Comparison of ENCODE assay signal across 30 cellular contexts in genomic region chr5:180640301-180640764, GRCh38. TPM values are rescaled to one million over a fixed set of nuclear protein-coding genes. Genes with fewer than 3 reads are reported as not detected.
DNase-seq lines count a peak whose midpoint lies in the region; ATAC-seq, FAIRE-seq and TF ChIP-seq lines count a peak whose summit lies in the region.
"Had no signal": no experiment of that assay in that cellular context is flagged by ENCODE, and none has a peak within 500 bp of the region (broad histone marks: within the 10 kb centered on the region; RNA-seq: fewer than 3 reads in every experiment).

No MANE protein-coding gene starts in this region.

- ATAC-seq in esophagus mucosa: peak; percentile 6
- ATAC-seq: activated CD4-positive, alpha-beta T cell treated with anti-CD3 and anti-CD28 coated beads for 36 hours; natural killer cell; T-helper 17 cell had no signal

- no peak for FAIRE-seq in GM12891 (lab: Jason Lieb, UNC)
- FAIRE-seq: GM18507 had no signal

- no peak for TF ChIP-seq POLR2A in GM12891 (IDR thresholded peaks at IDR 0.05; ENCODE audit: low read depth, low read length)

- peak; percentile 29 for DNase-seq in 8988T
- peak; percentile 10 for DNase-seq in GM12891 (ENCODE audit: insufficient read length, low spot score)
- DNase-seq in mesenteric fat pad (ENCODE audit: low spot score): peak; percentile 80
- no peak for DNase-seq in GM19240 (ENCODE audit: insufficient read length, low spot score)
- DNase-seq in middle frontal gyrus (ENCODE audit: extremely low spot score, low spot score): no peak
- DNase-seq in NCI-H1930 (lab: John Stamatoyannopoulos, UW): no peak
- no peak for DNase-seq in NCI-H526 (lab: John Stamatoyannopoulos, UW)
- DNase-seq: activated CD4-positive, alpha-beta T cell treated with anti-CD3 and anti-CD28 coated beads for 36 hours; activated naive CD4-positive, alpha-beta T cell treated with anti-CD3 and anti-CD28 coated beads, Interleukin-2, amount 10 ng/mL, durations not matched to agents 7 days and 5 days; activated T-cell treated with anti-CD3 and anti-CD28 coated beads, Interleukin-2, amount 50 U/mL, for 48 hours; C1 segment of cervical spinal cord; DMS79 treated with DMSO at 0.1 percent for 48 hours; esophagus squamous epithelium; foreskin melanocyte; HFFc6; midbrain; MV-4-11; natural killer cell; NCI-H146; retina; stimulated activated CD4-positive, alpha-beta T cell treated with anti-CD3 and anti-CD28 coated beads, Interleukin-4, amount 100 ng/mL, for 24 hours; T-helper 17 cell had no signal

TF ChIP-seq in GM12891, 5 proteins besides CTCF, POLR2A, EP300 and RAD21:
- TF ChIP-seq PAX5 (IDR thresholded peaks at IDR 0.05; ENCODE audit: insufficient read depth, low read length, severe bottlenecking) (no peak), TAF1 (IDR thresholded peaks at IDR 0.05; ENCODE audit: low read depth, low read length) (no peak), POLR2AphosphoS5 (IDR thresholded peaks at IDR 0.05; ENCODE audit: low read depth, low read length) (no peak), SPI1 (IDR thresholded peaks at IDR 0.05; ENCODE audit: low read depth, low read length) (no peak), POU2F2 (IDR thresholded peaks at IDR 0.05; ENCODE audit: low read depth, low read length) (no peak)

RNA-seq across cellular contexts. Expression of gene FLT4, which starts 9.1 kb away (rescaled TPM):
- 0.10 TPM for polyA plus RNA-seq in GM12891 (2012; ENCODE audit: low read depth, missing spikeins)
- total RNA-seq in esophagus mucosa (1.9 TPM), mesenteric fat pad (26.8 TPM)
- total RNA-seq: Caco-2, HFFc6, OCI-LY7 had no signal
- polyA plus RNA-seq: AG04450 had no signal

RNA-seq across cellular contexts. Expression of gene SCGB3A1, which starts 49.0 kb away (rescaled TPM):
- polyA plus RNA-seq in GM12891 (2012; ENCODE audit: low read depth, missing spikeins): not detected
- 26.6 TPM for total RNA-seq in esophagus mucosa
- 0.71 TPM for total RNA-seq in mesenteric fat pad
- total RNA-seq: activated CD4-positive, alpha-beta T cell treated with anti-CD3 and anti-CD28 coated beads for 36 hours; Caco-2; hepatocyte; HFFc6; natural killer cell; NCI-H460; OCI-LY7; subcutaneous adipose tissue had no signal
- polyA plus RNA-seq: AG04450, hepatocyte had no signal

Comparison
In these comparisons a context has a peak if more than half of its experiments do, and no peak if none do; other contexts are left out.
1. DNase-seq: peak in 8988T (single experiment), GM12891 (single experiment) and mesenteric fat pad (single experiment); none in GM19240 (single experiment), middle frontal gyrus (single experiment), NCI-H1930 (0 of 2) and NCI-H526 (0 of 2).
2. RNA of gene SCGB3A1, which starts 49.0 kb away (total RNA-seq): 26.6 TPM in esophagus mucosa (single experiment); 0.71 TPM in mesenteric fat pad (single experiment); every median in the first group is over 10 times any median in the second.